In the genomic region with DNA sequence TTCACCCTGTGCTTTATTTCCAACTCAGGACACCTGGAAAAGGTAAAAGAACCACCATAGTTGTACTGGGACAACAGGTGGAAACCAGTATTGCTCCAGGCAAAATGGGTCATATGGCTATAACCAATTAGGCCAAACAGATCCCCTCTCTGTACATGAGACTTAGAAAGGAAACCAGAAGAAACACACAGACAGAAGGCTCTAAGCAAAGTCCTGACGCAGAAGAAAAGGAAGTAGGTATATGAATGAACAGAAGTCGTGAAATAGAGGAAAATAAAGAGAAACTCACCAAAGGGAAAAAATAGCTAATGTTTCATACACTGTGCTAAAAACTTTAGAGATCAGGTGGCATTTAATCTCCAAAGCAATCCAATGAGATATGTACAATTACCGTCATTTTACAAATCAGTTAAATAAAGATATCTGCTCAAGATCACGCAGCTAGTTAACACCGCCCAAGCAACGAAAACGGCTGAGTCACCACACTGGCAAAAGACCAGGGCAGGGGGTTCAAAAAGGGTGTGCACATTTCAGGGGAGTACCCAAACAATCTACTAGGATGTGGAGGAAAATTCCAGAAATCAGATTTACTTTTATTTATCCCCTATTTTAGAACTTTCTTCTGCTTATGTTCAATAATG, we compare ENCODE assay signal across 8 cellular contexts.
DNase-seq lines count a peak whose midpoint lies in the region; ATAC-seq and TF ChIP-seq lines count a peak whose summit lies in the region.

No MANE protein-coding gene starts in this region.

- no peak overlapping the region for H2BK5ac ChIP-seq in H9 (ENCODE audit: insufficient read length, low read length)

- H3K4me3 ChIP-seq in neutrophil (ENCODE audit: low read depth in 1 of 2, low read length in 1 of 2): no peak overlapping the region

- no peaks in the 10 kb centered on the region for H3K23me2 ChIP-seq in H9 (ENCODE audit: insufficient read length, low read depth, low read length, poor library complexity, severe bottlenecking)

- H3K14ac ChIP-seq in H9 (ENCODE audit: insufficient read depth, low read length): no peak overlapping the region

- no peak overlapping the region for H2AK5ac ChIP-seq in H9 (ENCODE audit: insufficient read length, low read length)

- H3K4me1 Mint-ChIP-seq in activated CD4-positive, alpha-beta T cell treated with anti-CD3 and anti-CD28 coated beads for 36 hours: peaks cover 63% of the 10 kb centered on the region
- peaks cover 20 to 28% of the 10 kb centered on the region in 2 experiments for H3K4me1 Mint-ChIP-seq in H9

- H4K91ac ChIP-seq in H9 (ENCODE audit: insufficient read length, low read depth, low read length): no peak overlapping the region

- ATAC-seq in activated CD4-positive, alpha-beta T cell treated with anti-CD3 and anti-CD28 coated beads for 36 hours: peak; percentile 6
- peak; percentile 47 for ATAC-seq in HG02678 (IDR thresholded peaks at IDR 0.05; ENCODE audit: unreplicated experiment)

- H3K79me1 ChIP-seq in H9 (ENCODE audit: insufficient read depth, low read depth, low read length, poor library complexity, severe bottlenecking): no peaks in the 10 kb centered on the region

- peaks cover 4 to 10% of the 10 kb centered on the region in 2 experiments for H3K4me1 ChIP-seq in neutrophil (ENCODE audit: control insufficient read depth in 1 of 2, insufficient read depth in 1 of 2, low read depth in 1 of 2, low read length in 1 of 2)
- H3K4me1 ChIP-seq in H9 (ENCODE audit: insufficient read depth, low read length): peaks cover 13% of the 10 kb centered on the region; the same call in 1 of the 2 replicates

- H3K4me2 ChIP-seq in H9 (ENCODE audit: insufficient read depth, insufficient read length, low read length): no peak overlapping the region

- H3K56ac ChIP-seq in H9 (ENCODE audit: insufficient read length, low read depth, low read length): no peak overlapping the region

- H4K8ac ChIP-seq in H9 (replicated peaks; ENCODE audit: insufficient read length, low read depth, low read length): no peak overlapping the region

- peak overlapping the region; percentile 83 for H3K27ac Mint-ChIP-seq in activated CD4-positive, alpha-beta T cell treated with anti-CD3 and anti-CD28 coated beads for 36 hours
- H3K27ac Mint-ChIP-seq in H9: no peak overlapping the region

- no peaks in the 10 kb centered on the region; the same call in 1 of the 2 replicates for H3K79me2 ChIP-seq in H9 (ENCODE audit: insufficient read depth, low read length)

- no peak overlapping the region for H4K5ac ChIP-seq in H9 (ENCODE audit: insufficient read length, low read depth, low read length)

- no peak overlapping the region for H3K23ac ChIP-seq in H9 (ENCODE audit: insufficient read length, low read depth, low read length)

- WGBS in H9 (ENCODE audit: extremely low coverage, insufficient read length, low lambda C conversion rate): no CpG with 5 or more reads among the region's 7 CpGs

- no peak overlapping the region for H3T11ph ChIP-seq in H9 (ENCODE audit: low read length)

- H3K9me3 Mint-ChIP-seq in activated CD4-positive, alpha-beta T cell treated with anti-CD3 and anti-CD28 coated beads for 36 hours (ENCODE audit: low read depth): peaks cover 3% of the 10 kb centered on the region
- H3K9me3 Mint-ChIP-seq in H9: peaks cover 20 to 24% of the 10 kb centered on the region in 2 experiments

- no peak overlapping the region for H2BK15ac ChIP-seq in H9 (ENCODE audit: low read depth, low read length)

- no peak overlapping the region for H2BK20ac ChIP-seq in H9 (ENCODE audit: low read depth, low read length, poor library complexity, severe bottlenecking)

- intact Hi-C loops in activated CD4-positive, alpha-beta T cell treated with anti-CD3 and anti-CD28 coated beads for 36 hours (cut with DNase I, micrococcal nuclease): loop anchor here in 1 of 2 experiments (1.0 to 10.0 kb wide), 2 partner anchors 83 to 424 kb away; partner anchors contain the start of gene ITPR2

- H2AFZ ChIP-seq in H9 (ENCODE audit: low read length): no peak overlapping the region

- H3K18ac ChIP-seq in H9 (ENCODE audit: insufficient read length, low read depth, low read length): no peak overlapping the region

- no peaks in the 10 kb centered on the region for H3K27me3 ChIP-seq in neutrophil
- no peaks in the 10 kb centered on the region for H3K27me3 ChIP-seq in H9 (ENCODE audit: insufficient read depth, low read length)

- no peaks in the 10 kb centered on the region for H3K36me3 ChIP-seq in neutrophil

- H3K27ac ChIP-seq in neutrophil: peak overlapping the region; percentile 1
- no peak overlapping the region for H3K27ac ChIP-seq in H9 (ENCODE audit: insufficient read length, low read depth, low read length)

- POLR2A ChIA-PET in activated CD4-positive, alpha-beta T cell treated with anti-CD3 and anti-CD28 coated beads for 36 hours (lab: Charles Lee): no interaction called here

- TF ChIP-seq CTCF in neutrophil (IDR thresholded peaks at IDR 0.05) (no peak), H9 (conservative IDR thresholded peaks at IDR 0.05) (no peak)

- H3K4me3 Mint-ChIP-seq in activated CD4-positive, alpha-beta T cell treated with anti-CD3 and anti-CD28 coated beads for 36 hours: no peak overlapping the region
- no peak overlapping the region for H3K4me3 Mint-ChIP-seq in H9

- no peak overlapping the region for H3K4ac ChIP-seq in H9 (ENCODE audit: low read depth, low read length)

- no peak overlapping the region for H2BK12ac ChIP-seq in H9 (ENCODE audit: insufficient read length, low read depth, low read length)

- no peaks in the 10 kb centered on the region for H4K20me1 ChIP-seq in H9 (ENCODE audit: control insufficient read depth, insufficient read depth, insufficient read length)

- peak; percentile 49 for DNase-seq in activated CD4-positive, alpha-beta T cell treated with anti-CD3 and anti-CD28 coated beads for 36 hours
- DNase-seq in activated CD4-positive, alpha-beta T cell treated with anti-CD3 and anti-CD28 coated beads, Interleukin-2, amount 50 U/mL, for 1 hour: no peak
- DNase-seq in Kasumi-1 (lab: John Stamatoyannopoulos, UW) (peak; percentile 57 to 70), H9 (no peak), T-helper 9 cell (no peak), NCI-H82 treated with DMSO at 0.1 percent for 48 hours (lab: John Stamatoyannopoulos, UW; ENCODE audit: unreplicated experiment) (no peak)

- H2BK120ac ChIP-seq in H9 (ENCODE audit: low read depth, low read length, poor library complexity, severe bottlenecking): no peak overlapping the region

- H3K36me3 Mint-ChIP-seq in activated CD4-positive, alpha-beta T cell treated with anti-CD3 and anti-CD28 coated beads for 36 hours (ENCODE audit: low read depth): peaks cover 24% of the 10 kb centered on the region
- H3K36me3 Mint-ChIP-seq in H9 (ENCODE audit: insufficient read depth in 1 of 3, low read depth in 3 of 3): peaks cover 16 to 19% (median 17%) of the 10 kb centered on the region in 3 experiments

- CTCF ChIA-PET in activated CD4-positive, alpha-beta T cell treated with anti-CD3 and anti-CD28 coated beads for 36 hours (lab: Charles Lee): no interaction called here

- no peaks in the 10 kb centered on the region for H3K27me3 Mint-ChIP-seq in activated CD4-positive, alpha-beta T cell treated with anti-CD3 and anti-CD28 coated beads for 36 hours
- H3K27me3 Mint-ChIP-seq in H9 (ENCODE audit: low read depth): no peaks in the 10 kb centered on the region

- H3K9me3 ChIP-seq in neutrophil (no peaks in the 10 kb centered on the region), H9 (ENCODE audit: control insufficient read depth, low read depth, low read length) (no peaks in the 10 kb centered on the region)

- H3K9ac ChIP-seq in H9 (ENCODE audit: extremely low read depth, insufficient read length, low read length): no peak overlapping the region

Comparison
In these comparisons a context has a peak if more than half of its experiments do, and no peak if none do; other contexts are left out.
1. DNase-seq: peak in activated CD4-positive, alpha-beta T cell treated with anti-CD3 and anti-CD28 coated beads for 36 hours (single experiment) and Kasumi-1 (2 of 2); none in activated CD4-positive, alpha-beta T cell treated with anti-CD3 and anti-CD28 coated beads, Interleukin-2, amount 50 U/mL, for 1 hour (single experiment), H9 (single experiment), T-helper 9 cell (single experiment) and NCI-H82 treated with DMSO at 0.1 percent for 48 hours (single experiment).